Comparison of ENCODE assay signal across 11 cellular contexts in the genomic region with DNA sequence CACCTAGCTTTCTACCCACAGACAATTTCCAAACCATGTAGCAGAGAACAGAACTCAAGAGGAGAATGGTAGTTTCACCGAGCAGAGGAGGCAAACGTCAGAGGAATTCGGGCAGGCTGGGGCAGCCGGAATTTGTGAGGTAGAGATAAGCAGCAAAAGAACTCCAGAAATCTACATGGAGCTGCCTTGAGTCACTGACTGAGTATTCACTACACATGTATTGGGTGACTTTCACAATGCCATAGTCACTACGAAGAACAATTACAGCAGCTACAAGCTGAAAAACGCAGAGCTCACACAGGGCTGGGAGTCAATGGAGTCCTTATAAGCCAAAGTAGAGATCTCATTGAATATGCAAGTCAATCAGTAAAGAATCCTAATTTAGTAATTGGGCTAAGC. TPM values are rescaled to one million over a fixed set of nuclear protein-coding genes. Genes with fewer than 3 reads are reported as not detected.
DNase-seq lines count a peak whose midpoint lies in the region; ATAC-seq and TF ChIP-seq lines count a peak whose summit lies in the region.
"Had no signal": no experiment of that assay in that cellular context is flagged by ENCODE, and none has a peak within 500 bp of the region (broad histone marks: within the 10 kb centered on the region; RNA-seq: fewer than 3 reads in every experiment).

No MANE protein-coding gene starts in this region.

- H3K27ac ChIP-seq in Panc1 (ENCODE audit: low read length) = no peak overlapping the region
- no peak overlapping the region for H3K27ac ChIP-seq in CD4-positive, alpha-beta T cell (ENCODE audit: low read depth, low read length)
- H3K27ac ChIP-seq: SK-N-MC had no signal

- H3K9me3 ChIP-seq in Panc1 (ENCODE audit: control insufficient read depth, insufficient read depth, low read depth, low read length) = no peaks in the 10 kb centered on the region
- H3K9me3 ChIP-seq in CD4-positive, alpha-beta T cell (ENCODE audit: control insufficient read depth, low read length) = no peaks in the 10 kb centered on the region

- peaks cover 10% of the 10 kb centered on the region for H3K4me1 ChIP-seq in Panc1 (ENCODE audit: control insufficient read depth, insufficient read depth, low read length)

- TF ChIP-seq CTCF in AG09309 (IDR thresholded peaks at IDR 0.05; ENCODE audit: control insufficient read depth, insufficient read depth, low read depth, low read length, missing control alignments) (no peak), Panc1 (IDR thresholded peaks at IDR 0.05) (no peak), endothelial cell (IDR thresholded peaks at IDR 0.05; ENCODE audit: unreplicated experiment) (no peak)
- TF ChIP-seq CTCF in CD4-positive, alpha-beta T cell (IDR thresholded peaks at IDR 0.05) = no peak

- CTCF ChIA-PET in Panc1 (lab: Charles Lee) = no interaction called here
- CTCF ChIA-PET in CD4-positive, alpha-beta T cell (lab: Charles Lee) = interaction anchor here (1.7 kb wide), 1 partner anchor 11 kb away, joined by 5 read pairs; no protein-coding TSS in a partner anchor

- H3K27me3 Mint-ChIP-seq in endothelial cell (ENCODE audit: unreplicated experiment) = no peaks in the 10 kb centered on the region
- H3K27me3 Mint-ChIP-seq in CD4-positive, alpha-beta T cell = no peaks in the 10 kb centered on the region

- H3K4me3 ChIP-seq in AG09309 (ENCODE audit: control insufficient read depth, low read depth, low read length) (peak overlapping the region; percentile 9; the same call in 1 of the 2 replicates), Panc1 (ENCODE audit: low read depth in 2 of 2, low read length in 2 of 2) (no peak overlapping the region)
- H3K4me3 ChIP-seq: SK-N-MC had no signal

- 0 out of 2 replicates have a peak, but pooled peaks have one; percentile 48 for ATAC-seq in Panc1
- no peak for ATAC-seq in GM18909 (IDR thresholded peaks at IDR 0.05; ENCODE audit: poor library complexity, unreplicated experiment)
- no peak for ATAC-seq in CD4-positive, alpha-beta T cell (ENCODE audit: poor library complexity)

- H3K36me3 ChIP-seq in Panc1 (ENCODE audit: control insufficient read depth, insufficient read depth, low read length) = no peaks in the 10 kb centered on the region

- intact Hi-C loops in Panc1 (cut with micrococcal nuclease; ENCODE audit: unreplicated experiment) = no loop called here
- intact Hi-C loops in CD4-positive, alpha-beta T cell (cut with DNase I, micrococcal nuclease) = no loop called here

- H3K27ac Mint-ChIP-seq in endothelial cell (ENCODE audit: unreplicated experiment) = peak overlapping the region; percentile 7
- H3K27ac Mint-ChIP-seq in CD4-positive, alpha-beta T cell = no peak overlapping the region

- H3K36me3 Mint-ChIP-seq in endothelial cell (ENCODE audit: low read depth, unreplicated experiment) = no peaks in the 10 kb centered on the region
- H3K36me3 Mint-ChIP-seq in CD4-positive, alpha-beta T cell (ENCODE audit: low read depth) = peaks cover 52% of the 10 kb centered on the region

- DNase-seq in AG09309 (ENCODE audit: low read depth) (peak; percentile 74), Panc1 (ENCODE audit: low read depth, low spot score) (no peak), endothelial cell (ENCODE audit: low spot score) (no peak), medulla oblongata (ENCODE audit: extremely low spot score) (peak; percentile 33), germinal center (ENCODE audit: low spot score) (no peak), NCI-H345 (lab: John Stamatoyannopoulos, UW) (no peak)
- DNase-seq in CD4-positive, alpha-beta T cell = no peak
- DNase-seq: activated naive CD4-positive, alpha-beta T cell; KG1 had no signal

- H3K9me3 Mint-ChIP-seq in endothelial cell (ENCODE audit: unreplicated experiment) = no peaks in the 10 kb centered on the region
- no peaks in the 10 kb centered on the region for H3K9me3 Mint-ChIP-seq in CD4-positive, alpha-beta T cell

- no TSS peak for BruUV-seq in Panc1 (replicated peaks; lab: Mats Ljungman, UMichigan)

- H3K4me1 Mint-ChIP-seq in endothelial cell (ENCODE audit: unreplicated experiment) = no peaks in the 10 kb centered on the region
- peaks cover 66% of the 10 kb centered on the region for H3K4me1 Mint-ChIP-seq in CD4-positive, alpha-beta T cell (ENCODE audit: low read depth)

- POLR2A ChIA-PET in Panc1 (lab: Charles Lee) = no interaction called here
- POLR2A ChIA-PET in CD4-positive, alpha-beta T cell (lab: Charles Lee) = interaction anchor here (0.8 to 1.4 kb wide), 2 partner anchors 11 to 14 kb away, joined by 3 to 5 read pairs; a partner anchor contains a TSS

- in situ Hi-C loops in Panc1 (cut with HindIII; ENCODE audit: low pct_unique_long_range_greater_than_20kb, low sequenced_read_pairs) = no loop called here

- H3K4me3 Mint-ChIP-seq in endothelial cell (ENCODE audit: unreplicated experiment) = no peak overlapping the region
- H3K4me3 Mint-ChIP-seq in CD4-positive, alpha-beta T cell = no peak overlapping the region

- H3K27me3 ChIP-seq in Panc1 (ENCODE audit: control insufficient read depth, insufficient read depth, low read length) = no peaks in the 10 kb centered on the region
- H3K27me3 ChIP-seq in CD4-positive, alpha-beta T cell (ENCODE audit: control insufficient read depth, insufficient read depth, low read length) = no peaks in the 10 kb centered on the region

RNA-seq across cellular contexts. Expression of a gene that starts 13.4 kb away (rescaled TPM):
- 82.0 TPM for total RNA-seq in Panc1 (2021; ENCODE audit: unreplicated experiment)
- 60.1 TPM for polyA plus RNA-seq in Panc1 (2012; ENCODE audit: insufficient read length)
- 51.1 TPM for total RNA-seq in endothelial cell (ENCODE audit: unreplicated experiment)
- total RNA-seq in CD4-positive, alpha-beta T cell = 10 to 100 TPM; 67.7 to 68.8 TPM

RNA-seq across cellular contexts. Expression of a gene that starts 13.7 kb away (rescaled TPM):
- total RNA-seq in Panc1 (2021; ENCODE audit: unreplicated experiment) = 56.6 TPM
- 22.7 TPM for polyA plus RNA-seq in Panc1 (2012; ENCODE audit: insufficient read length)
- total RNA-seq in endothelial cell (ENCODE audit: unreplicated experiment) = 17.0 TPM
- 1 to 10 TPM; 8.7 to 9.7 TPM for total RNA-seq in CD4-positive, alpha-beta T cell

RNA-seq across cellular contexts. Expression of a gene that starts 42.4 kb away (rescaled TPM):
- total RNA-seq in Panc1 (2021; ENCODE audit: unreplicated experiment) (28.4 TPM), endothelial cell (ENCODE audit: unreplicated experiment) (33.2 TPM)
- 14.1 TPM for polyA plus RNA-seq in Panc1 (2012; ENCODE audit: insufficient read length)
- total RNA-seq in CD4-positive, alpha-beta T cell = 10 to 100 TPM; 29.9 to 31.7 TPM

Comparison
In these comparisons a context has a peak if more than half of its experiments do, and no peak if none do; other contexts are left out.
1. DNase-seq: peak in AG09309 (single experiment) and medulla oblongata (single experiment); none in Panc1 (single experiment), endothelial cell (single experiment), germinal center (single experiment), CD4-positive, alpha-beta T cell (0 of 10) and NCI-H345 (single experiment).